ENCODE assay signal across 15 cellular contexts in genomic region chr2:187302619-187303018, GRCh38.
DNase-seq lines count a peak whose midpoint lies in the region; ATAC-seq and TF ChIP-seq lines count a peak whose summit lies in the region.
"Had no signal": no experiment of that assay in that cellular context is flagged by ENCODE, and none has a peak within 500 bp of the region (broad histone marks: within the 10 kb centered on the region; RNA-seq: fewer than 3 reads in every experiment).

No MANE protein-coding gene starts in this region.

- no peak overlapping the region for H2AFZ ChIP-seq in mammary epithelial cell (ENCODE audit: low read depth, low read length)

- H3K36me3 ChIP-seq in mammary epithelial cell (ENCODE audit: insufficient read depth, low read length) = no peaks in the 10 kb centered on the region
- no peaks in the 10 kb centered on the region for H3K36me3 ChIP-seq in breast epithelium
- no peaks in the 10 kb centered on the region for H3K36me3 ChIP-seq in brain microvascular endothelial cell (replicated peaks)
- H3K36me3 ChIP-seq in heart right ventricle = no peaks in the 10 kb centered on the region
- H3K36me3 ChIP-seq: upper lobe of right lung had no signal

- peak; percentile 1 for DNase-seq in mammary epithelial cell
- no peak for DNase-seq in breast epithelium (ENCODE audit: low spot score in 2 of 2)
- DNase-seq in brain microvascular endothelial cell = peak; percentile 64
- DNase-seq in heart right ventricle = peak in 1 of 2 donors; percentile 42
- peak; percentile 29 for DNase-seq in smooth muscle cell of the brain vasculature (ENCODE audit: low read depth, low spot score)
- DNase-seq in NCI-H2227 (lab: John Stamatoyannopoulos, UW; ENCODE audit: unreplicated experiment) = no peak
- no peak for DNase-seq in G401 (ENCODE audit: low spot score)
- no peak for DNase-seq in GM10248 (ENCODE audit: extremely low spot score)
- DNase-seq: activated CD4-positive, alpha-beta T cell treated with anti-CD3 and anti-CD28 coated beads for 1 hour; activated T-cell treated with anti-CD3 and anti-CD28 coated beads, Interleukin-2, amount 50 U/mL, for 4 hours; amniotic stem cell; Caco-2; naive thymus-derived CD8-positive, alpha-beta T cell; upper lobe of right lung had no signal

- no peaks in the 10 kb centered on the region for H3K79me2 ChIP-seq in mammary epithelial cell (ENCODE audit: insufficient read depth, low read length)

- POLR2A ChIA-PET in GM10248 (lab: Yijun Ruan, JAX) = no interaction called here

- no peak for TF ChIP-seq POLR2A in breast epithelium (IDR thresholded peaks at IDR 0.05)

- in situ Hi-C loops in mammary epithelial cell (cut with MboI; ENCODE audit: low sequenced_read_pairs in 2 of 2) = loop anchor here in 1 of 2 donors (10.0 kb wide), 1 partner anchor 142 kb away; the partner anchor contains the start of gene CALCRL
- in situ Hi-C loops in brain microvascular endothelial cell (cut with HindIII; ENCODE audit: low pct_ligation_motif_present, low sequenced_read_pairs) = no loop called here
- in situ Hi-C loops in G401 (cut with HindIII; ENCODE audit: low sequenced_read_pairs) = no loop called here

- no peaks in the 10 kb centered on the region for H4K20me1 ChIP-seq in mammary epithelial cell (ENCODE audit: insufficient read depth, low read length)

- no TSS peak for BruUV-seq in mammary epithelial cell (replicated peaks; lab: Mats Ljungman, UMichigan)

- CTCF ChIA-PET in mammary epithelial cell (lab: Charles Lee; ENCODE audit: low non-redundant PET) = no interaction called here
- CTCF ChIA-PET in GM10248 (lab: Yijun Ruan, JAX) = no interaction called here

- dilution Hi-C loops in mammary epithelial cell (cut with HindIII; ENCODE audit: low sequenced_read_pairs) = no loop called here

- 83% methylated on average over 3 of the region's 3 CpGs for WGBS in mammary epithelial cell (ENCODE audit: low coverage, missing lambda C conversion rate)
- 34 to 42% methylated on average over 3 of the region's 3 CpGs for WGBS in heart right ventricle, 2 donors

- no peaks in the 10 kb centered on the region for H3K27me3 ChIP-seq in mammary epithelial cell (ENCODE audit: insufficient read depth, low read length)
- no peaks in the 10 kb centered on the region for H3K27me3 ChIP-seq in breast epithelium
- no peaks in the 10 kb centered on the region for H3K27me3 ChIP-seq in brain microvascular endothelial cell (replicated peaks)
- H3K27me3 ChIP-seq in heart right ventricle = no peaks in the 10 kb centered on the region
- H3K27me3 ChIP-seq: upper lobe of right lung had no signal

- no peaks in the 10 kb centered on the region for H3K9me3 ChIP-seq in mammary epithelial cell (replicated peaks; ENCODE audit: insufficient read depth, low read length)
- H3K9me3 ChIP-seq in breast epithelium = no peaks in the 10 kb centered on the region
- peaks cover 0 to 10% (median 0%) of the 10 kb centered on the region in 11 donors for H3K9me3 ChIP-seq in heart right ventricle
- H3K9me3 ChIP-seq: A549, Caco-2, upper lobe of right lung had no signal

- intact Hi-C loops in mammary epithelial cell (cut with micrococcal nuclease) (no loop called here), breast epithelium (cut with DNase I; ENCODE audit: low total_unique reads) (no loop called here), heart right ventricle (cut with DNase I) (loop anchor here in 6 of 10 donors (2.0 to 10.0 kb wide), 5 partner anchors 142 to 438 kb away; partner anchors contain the start of gene CALCRL (in 4 of the 6))

- H3K4me1 ChIP-seq in mammary epithelial cell (ENCODE audit: insufficient read depth, low read length) (no peaks in the 10 kb centered on the region), breast epithelium (no peaks in the 10 kb centered on the region), heart right ventricle (peaks cover 0 to 38% (median 6%) of the 10 kb centered on the region in 9 donors)
- H3K4me1 ChIP-seq: A549, Caco-2, upper lobe of right lung had no signal

- H3K27ac ChIP-seq in mammary epithelial cell (ENCODE audit: insufficient read depth, low read depth, low read length) = no peak overlapping the region
- no peak overlapping the region for H3K27ac ChIP-seq in breast epithelium
- H3K27ac ChIP-seq in brain microvascular endothelial cell = no peak overlapping the region
- H3K27ac ChIP-seq in heart right ventricle = peak overlapping the region in 5 of 10 donors; percentile 0 to 47 (median 21)
- H3K27ac ChIP-seq: A549, upper lobe of right lung had no signal

- peak; percentile 44 to 93 (median 81) for ATAC-seq in heart right ventricle
- ATAC-seq: A549; activated T-cell treated with anti-CD3 and anti-CD28 coated beads, Interleukin-2, amount 50 U/mL, for 4 hours; naive thymus-derived CD8-positive, alpha-beta T cell; upper lobe of right lung had no signal

- H3K4me3 ChIP-seq in mammary epithelial cell (replicated peaks in 1 of 3; ENCODE audit: insufficient read depth in 1 of 3, low read depth in 2 of 3, low read length in 3 of 3) = no peak overlapping the region
- no peak overlapping the region for H3K4me3 ChIP-seq in breast epithelium
- H3K4me3 ChIP-seq in brain microvascular endothelial cell (ENCODE audit: low read depth, low read length) = no peak overlapping the region
- H3K4me3 ChIP-seq in heart right ventricle = peak overlapping the region in 5 of 10 donors; percentile 26 to 35 (median 32)
- H3K4me3 ChIP-seq: A549 had no signal

- no peak overlapping the region for H3K9ac ChIP-seq in mammary epithelial cell (ENCODE audit: insufficient read depth, low read length)

- H3K4me2 ChIP-seq in mammary epithelial cell (ENCODE audit: insufficient read depth, low read depth, low read length) = no peak overlapping the region
- H3K4me2 ChIP-seq: A549 had no signal

- TF ChIP-seq CTCF in mammary epithelial cell (conservative IDR thresholded peaks at IDR 0.05 in 1 of 2, IDR thresholded peaks at IDR 0.05 in 1 of 2; ENCODE audit: extremely low read depth in 1 of 2, insufficient read depth in 1 of 2, low read depth in 1 of 2, low read length in 2 of 2) = no peak
- no peak for TF ChIP-seq CTCF in breast epithelium (IDR thresholded peaks at IDR 0.05)
- no peak for TF ChIP-seq CTCF in brain microvascular endothelial cell (IDR thresholded peaks at IDR 0.05; ENCODE audit: low read depth, low read length, missing control alignments)
- TF ChIP-seq CTCF in heart right ventricle (IDR thresholded peaks at IDR 0.05) = no peak
- TF ChIP-seq CTCF in GM10248 (IDR thresholded peaks at IDR 0.05; ENCODE audit: control extremely low read depth, extremely low read depth, low read depth, missing control alignments) = no peak

Comparison
In these comparisons a context has a peak if more than half of its experiments do, and no peak if none do; other contexts are left out.
1. DNase-seq: peak in mammary epithelial cell (single experiment), brain microvascular endothelial cell (single experiment) and smooth muscle cell of the brain vasculature (single experiment); none in breast epithelium (0 of 2), NCI-H2227 (single experiment), G401 (single experiment) and GM10248 (single experiment).
2. intact Hi-C loops: an anchor here in heart right ventricle (2.0 to 10.0 kb wide); none called in mammary epithelial cell and breast epithelium.